ENCODE assay signal across 24 cellular contexts in the genomic region with DNA sequence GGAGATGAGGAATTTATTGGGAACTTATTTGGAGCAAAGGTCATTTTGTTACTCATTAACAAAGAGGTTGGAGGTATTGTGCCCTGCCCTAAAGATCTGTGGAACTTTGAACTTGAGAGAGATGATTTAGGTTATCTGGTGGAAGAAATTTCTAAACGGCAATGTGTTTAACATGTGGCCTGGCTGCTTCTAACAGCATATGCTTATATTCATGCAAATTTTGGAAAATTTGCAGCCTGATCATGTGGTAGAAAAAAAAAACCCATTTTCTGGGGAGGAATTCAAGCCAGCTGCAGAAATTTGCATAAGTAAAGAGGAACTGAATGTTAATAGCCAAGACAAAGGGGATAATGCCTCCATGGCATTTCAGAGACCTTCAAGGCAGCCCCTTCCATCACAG.
"Had no signal": no experiment of that assay in that cellular context is flagged by ENCODE, and none has a peak within 500 bp of the region (broad histone marks: within the 10 kb centered on the region; RNA-seq: fewer than 3 reads in every experiment).

No MANE protein-coding gene starts in this region.

- H3K9me3 Mint-ChIP-seq: activated CD8-positive, alpha-beta T cell treated with anti-CD3 and anti-CD28 coated beads for 36 hours; activated naive CD4-positive, alpha-beta T cell treated with anti-CD3 and anti-CD28 coated beads, Interleukin-2, amount 50 U/mL, for 24 hours; activated T-helper 1 cell treated with anti-CD3 and anti-CD28 coated beads, Interleukin-12 subunit alpha, Interleukin-12 subunit beta, Interleukin-2, Interleukin-4 antibody, amounts not matched to agents 30 ng/mL and 10 ng/mL and 1 ng/mL, durations not matched to agents 14 hours and 24 hours and 36 hours; type B pancreatic cell had no signal

- H3K36me3 ChIP-seq: cardiac muscle cell, heart right ventricle, left lung, thoracic aorta had no signal

- H3K4me3 ChIP-seq: body of pancreas, cardiac muscle cell, heart right ventricle, left lung, thoracic aorta had no signal

- H3K27ac ChIP-seq: body of pancreas, cardiac muscle cell, epithelial cell of prostate, heart right ventricle, left lung, parathyroid adenoma, thoracic aorta had no signal

- H3K27me3 Mint-ChIP-seq: activated CD8-positive, alpha-beta T cell treated with anti-CD3 and anti-CD28 coated beads for 36 hours; type B pancreatic cell had no signal

- H3K9ac ChIP-seq: parathyroid adenoma had no signal

- H3K27ac Mint-ChIP-seq: activated CD8-positive, alpha-beta memory T cell treated with anti-CD3 and anti-CD28 coated beads, Interleukin-2, amount 10 ng/mL, durations not matched to agents 7 days and 5 days; activated CD8-positive, alpha-beta T cell treated with anti-CD3 and anti-CD28 coated beads for 36 hours; activated naive CD4-positive, alpha-beta T cell treated with anti-CD3 and anti-CD28 coated beads, Interleukin-2, amount 50 U/mL, for 24 hours; activated T-helper 1 cell treated with anti-CD3 and anti-CD28 coated beads, Interleukin-12 subunit alpha, Interleukin-12 subunit beta, Interleukin-2, Interleukin-4 antibody, amounts not matched to agents 30 ng/mL and 10 ng/mL and 1 ng/mL, durations not matched to agents 14 hours and 24 hours and 36 hours; mesothelial cell of epicardium; nephron; type B pancreatic cell had no signal

- H3K4me3 Mint-ChIP-seq: activated CD8-positive, alpha-beta memory T cell treated with anti-CD3 and anti-CD28 coated beads, Interleukin-2, amount 10 ng/mL, durations not matched to agents 7 days and 5 days; activated CD8-positive, alpha-beta T cell treated with anti-CD3 and anti-CD28 coated beads for 36 hours; activated naive CD4-positive, alpha-beta T cell treated with anti-CD3 and anti-CD28 coated beads, Interleukin-2, amount 50 U/mL, for 24 hours; activated T-helper 1 cell treated with anti-CD3 and anti-CD28 coated beads, Interleukin-12 subunit alpha, Interleukin-12 subunit beta, Interleukin-2, Interleukin-4 antibody, amounts not matched to agents 30 ng/mL and 10 ng/mL and 1 ng/mL, durations not matched to agents 14 hours and 24 hours and 36 hours; mesothelial cell of epicardium; nephron; type B pancreatic cell had no signal

- H3K4me1 ChIP-seq: body of pancreas, heart right ventricle, left lung had no signal

- ATAC-seq: activated CD8-positive, alpha-beta memory T cell treated with anti-CD3 and anti-CD28 coated beads, Interleukin-2, amount 10 ng/mL, durations not matched to agents 7 days and 5 days; activated CD8-positive, alpha-beta T cell treated with anti-CD3 and anti-CD28 coated beads for 36 hours; body of pancreas; left lung; right cardiac atrium had no signal

- H3K27me3 ChIP-seq: body of pancreas, cardiac muscle cell, heart right ventricle, left lung had no signal

- H3K36me3 Mint-ChIP-seq: activated CD8-positive, alpha-beta memory T cell treated with anti-CD3 and anti-CD28 coated beads, Interleukin-2, amount 10 ng/mL, durations not matched to agents 7 days and 5 days; activated naive CD4-positive, alpha-beta T cell treated with anti-CD3 and anti-CD28 coated beads, Interleukin-2, amount 50 U/mL, for 24 hours; type B pancreatic cell had no signal

- H3K4me1 Mint-ChIP-seq: activated naive CD4-positive, alpha-beta T cell treated with anti-CD3 and anti-CD28 coated beads, Interleukin-2, amount 50 U/mL, for 24 hours had no signal

- H3K9me3 ChIP-seq: body of pancreas, left lung, thoracic aorta had no signal

- DNase-seq: activated CD4-positive, alpha-beta T cell treated with anti-CD3 and anti-CD28 coated beads for 48 hours; activated CD4-positive, CD25-positive, alpha-beta regulatory T cell; activated CD8-positive, alpha-beta memory T cell treated with anti-CD3 and anti-CD28 coated beads, Interleukin-2, amount 10 ng/mL, durations not matched to agents 7 days and 5 days; activated CD8-positive, alpha-beta T cell treated with anti-CD3 and anti-CD28 coated beads for 36 hours; activated gamma-delta T cell treated with Interleukin-2 at 50 U/mL for 16 hours; activated T-cell treated with anti-CD3 and anti-CD28 coated beads for 4 hours; anterior cingulate cortex; body of pancreas; heart right ventricle; kidney; nucleus accumbens; right cardiac atrium; stimulated activated CD4-positive, alpha-beta T cell treated with anti-CD3 and anti-CD28 coated beads, Interleukin-1b, Interleukin-23, amount 100 ng/mL, for 48 hours; T1000 had no signal
